Comparison of ENCODE assay signal across 8 cellular contexts in genomic region chr2:43542285-43542933, GRCh38. TPM values are rescaled to one million over a fixed set of nuclear protein-coding genes. Genes with fewer than 3 reads are reported as not detected.
DNase-seq lines count a peak whose midpoint lies in the region; ATAC-seq and TF ChIP-seq lines count a peak whose summit lies in the region.

No MANE protein-coding gene starts in this region.

- peaks cover 10% of the 10 kb centered on the region for H3K4me1 Mint-ChIP-seq in activated CD8-positive, alpha-beta T cell treated with anti-CD3 and anti-CD28 coated beads, Interleukin-2, amount 10 ng/mL, durations not matched to agents 7 days and 5 days (ENCODE audit: low read depth)

- H3K27me3 ChIP-seq in Loucy (ENCODE audit: insufficient read depth, low read length, poor library complexity, severe bottlenecking), result no peaks in the 10 kb centered on the region
- no peaks in the 10 kb centered on the region for H3K27me3 ChIP-seq in testis

- H3K9me3 Mint-ChIP-seq in activated CD8-positive, alpha-beta T cell treated with anti-CD3 and anti-CD28 coated beads, Interleukin-2, amount 10 ng/mL, durations not matched to agents 7 days and 5 days (ENCODE audit: insufficient read depth), result no peaks in the 10 kb centered on the region

- no peaks in the 10 kb centered on the region for H4K20me1 ChIP-seq in Loucy (ENCODE audit: insufficient read depth, low read length, poor library complexity, severe bottlenecking)

- peak; percentile 7 to 70 (median 9) for DNase-seq in NCI-H1417 (lab: John Stamatoyannopoulos, UW)
- DNase-seq in NCI-H1417 treated with DMSO at 0.1 percent for 48 hours (lab: John Stamatoyannopoulos, UW), result no peak
- no peak for DNase-seq in activated CD8-positive, alpha-beta T cell treated with anti-CD3 and anti-CD28 coated beads, Interleukin-2, amount 10 ng/mL, durations not matched to agents 7 days and 5 days
- peak; percentile 12 for DNase-seq in hepatic stellate cell (ENCODE audit: low spot score)
- no peak for DNase-seq in testis

- WGBS in testis, 2 donors, result 35% methylated on average over 3 of the region's 3 CpGs

- H3K9ac ChIP-seq in Loucy (ENCODE audit: low read depth, low read length, poor library complexity, severe bottlenecking), result no peak overlapping the region

- H3K9me3 ChIP-seq in Loucy (ENCODE audit: insufficient read depth, low read depth, low read length) (no peaks in the 10 kb centered on the region), testis (no peaks in the 10 kb centered on the region)

- H3K36me3 ChIP-seq in Loucy (ENCODE audit: insufficient read depth, low read length) (no peaks in the 10 kb centered on the region), testis (ENCODE audit: low read depth, missing control alignments) (no peaks in the 10 kb centered on the region)

- no peak overlapping the region for H3K4me2 ChIP-seq in Loucy (ENCODE audit: low read depth, low read length, poor library complexity, severe bottlenecking)

- intact Hi-C loops in testis (cut with DNase I; ENCODE audit: low total_unique reads), result no loop called here

- H3K4me3 ChIP-seq in Loucy (ENCODE audit: low read length, poor library complexity, severe bottlenecking) (no peak overlapping the region), testis (no peak overlapping the region)

- H3K36me3 Mint-ChIP-seq in activated CD8-positive, alpha-beta T cell treated with anti-CD3 and anti-CD28 coated beads, Interleukin-2, amount 10 ng/mL, durations not matched to agents 7 days and 5 days (ENCODE audit: low read depth), result peaks cover 9% of the 10 kb centered on the region

- POLR2A ChIA-PET in activated CD8-positive, alpha-beta T cell treated with anti-CD3 and anti-CD28 coated beads, Interleukin-2, amount 10 ng/mL, durations not matched to agents 7 days and 5 days (lab: Charles Lee), result no interaction called here

- peaks cover 8% of the 10 kb centered on the region for H3K4me1 ChIP-seq in Loucy (ENCODE audit: insufficient read depth, low read length, poor library complexity, severe bottlenecking)
- H3K4me1 ChIP-seq in testis, result no peaks in the 10 kb centered on the region

- H3K27me3 Mint-ChIP-seq in activated CD8-positive, alpha-beta T cell treated with anti-CD3 and anti-CD28 coated beads, Interleukin-2, amount 10 ng/mL, durations not matched to agents 7 days and 5 days (ENCODE audit: low read depth), result no peaks in the 10 kb centered on the region

- H3K9me2 ChIP-seq in Loucy (replicated peaks; ENCODE audit: low read depth, low read length), result no peaks in the 10 kb centered on the region

- H3K79me2 ChIP-seq in Loucy (ENCODE audit: insufficient read depth, low read length), result no peaks in the 10 kb centered on the region

- no peak overlapping the region for H3K4me3 Mint-ChIP-seq in activated CD8-positive, alpha-beta T cell treated with anti-CD3 and anti-CD28 coated beads, Interleukin-2, amount 10 ng/mL, durations not matched to agents 7 days and 5 days

- no peak overlapping the region for H3K27ac ChIP-seq in testis

- TF ChIP-seq POLR2A in testis (IDR thresholded peaks at IDR 0.05), result no peak

- CTCF ChIA-PET in activated CD8-positive, alpha-beta T cell treated with anti-CD3 and anti-CD28 coated beads, Interleukin-2, amount 10 ng/mL, durations not matched to agents 7 days and 5 days (lab: Charles Lee), result interaction anchor here (0.7 to 6.9 kb wide), 18 partner anchors 9 to 683 kb away, joined by 3 to 51 read pairs (median 4); no protein-coding TSS in a partner anchor

- TF ChIP-seq CTCF in Loucy (conservative IDR thresholded peaks at IDR 0.05; ENCODE audit: low read length) (peak; percentile 68), testis (IDR thresholded peaks at IDR 0.05) (peak; percentile 45 to 60 (median 54))

- H2AFZ ChIP-seq in Loucy (ENCODE audit: low read length), result no peak overlapping the region

- ATAC-seq in activated CD8-positive, alpha-beta T cell treated with anti-CD3 and anti-CD28 coated beads, Interleukin-2, amount 10 ng/mL, durations not matched to agents 7 days and 5 days, result peak; percentile 47
- no peak for ATAC-seq in GM18861 (IDR thresholded peaks at IDR 0.05; ENCODE audit: unreplicated experiment)
- ATAC-seq in HG03432 (IDR thresholded peaks at IDR 0.05; ENCODE audit: unreplicated experiment), result no peak

- H3F3A ChIP-seq in Loucy (ENCODE audit: low read depth), result 0 out of 2 replicates have a peak, but pooled peaks cover 3% of the 10 kb centered on the region

- no peak overlapping the region for H3K27ac Mint-ChIP-seq in activated CD8-positive, alpha-beta T cell treated with anti-CD3 and anti-CD28 coated beads, Interleukin-2, amount 10 ng/mL, durations not matched to agents 7 days and 5 days

RNA-seq across cellular contexts. Expression of gene THADA, which starts 53.4 kb away (rescaled TPM):
- total RNA-seq in activated CD8-positive, alpha-beta T cell treated with anti-CD3 and anti-CD28 coated beads, Interleukin-2, amount 10 ng/mL, durations not matched to agents 7 days and 5 days, result 10 to 100 TPM; 27.0 to 31.9 TPM
- 10 to 100 TPM; 39.5 to 43.9 TPM for total RNA-seq in testis
- 29.5 TPM for polyA plus RNA-seq in testis (ENCODE audit: insufficient read depth, low read depth, low replicate concordance)

Comparison
In these comparisons a context has a peak if more than half of its experiments do, and no peak if none do; other contexts are left out.
1. DNase-seq: peak in NCI-H1417 (3 of 3) and hepatic stellate cell (single experiment); none in NCI-H1417 treated with DMSO at 0.1 percent for 48 hours (single experiment), activated CD8-positive, alpha-beta T cell treated with anti-CD3 and anti-CD28 coated beads, Interleukin-2, amount 10 ng/mL, durations not matched to agents 7 days and 5 days (single experiment) and testis (single experiment).